8 cellular contexts compared by ENCODE assay signal in the genomic region with DNA sequence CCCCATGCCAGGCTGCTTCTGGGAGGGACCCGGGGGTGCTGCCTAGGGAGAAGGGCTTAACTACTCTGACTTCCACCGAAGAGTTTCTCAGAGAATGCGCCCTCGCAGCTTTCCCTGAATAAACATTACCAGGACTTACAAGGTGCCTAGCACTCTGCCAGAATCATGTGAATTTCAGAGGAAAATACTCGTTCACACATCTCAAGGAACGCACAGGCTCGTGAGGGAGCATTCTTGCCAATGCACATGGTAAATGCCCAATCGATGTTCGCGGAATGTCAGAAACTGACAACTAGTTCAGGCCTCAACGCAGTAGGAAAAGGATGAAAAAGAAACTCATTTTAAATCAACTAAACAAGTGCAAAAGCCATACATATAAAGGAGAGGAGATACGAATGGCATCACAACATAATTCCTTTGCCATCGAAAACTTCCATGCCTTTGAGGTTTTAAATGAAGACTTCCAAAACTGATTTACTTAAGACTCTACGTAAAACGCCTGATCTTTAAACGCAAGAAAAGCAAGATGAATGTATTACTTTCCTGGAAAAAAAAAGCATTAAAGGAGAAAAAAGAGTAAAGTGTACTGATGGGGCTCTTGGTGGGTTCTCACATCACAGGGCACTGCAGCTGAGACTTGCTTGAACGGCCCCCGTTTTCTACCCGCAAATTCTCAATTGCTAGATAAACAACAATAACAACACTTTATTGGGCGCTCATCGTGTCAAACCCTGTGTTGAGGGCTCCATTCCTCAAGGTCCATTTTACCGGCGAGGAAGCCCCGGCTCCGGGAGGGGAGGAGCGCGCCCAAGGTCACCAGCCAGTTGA. TPM values are rescaled to one million over a fixed set of nuclear protein-coding genes. Genes with fewer than 3 reads are reported as not detected.
DNase-seq lines count a peak whose midpoint lies in the region; ATAC-seq, FAIRE-seq and TF ChIP-seq lines count a peak whose summit lies in the region.

No MANE protein-coding gene starts in this region.

- H3K4me3 ChIP-seq in AG04449 (ENCODE audit: low read depth, low read length) = peak overlapping the region; percentile 98
- H3K4me3 ChIP-seq in hepatocyte = peak overlapping the region; percentile 61
- peak overlapping the region; percentile 93 for H3K4me3 ChIP-seq in skeletal muscle cell (ENCODE audit: low read depth, low read length)

- no peaks in the 10 kb centered on the region for H3K23me2 ChIP-seq in H9 (ENCODE audit: insufficient read length, low read depth, low read length, poor library complexity, severe bottlenecking)

- H3K9me3 Mint-ChIP-seq in H9 = no peaks in the 10 kb centered on the region; a peak in 1 of 5 replicates
- no peaks in the 10 kb centered on the region for H3K9me3 Mint-ChIP-seq in activated T-cell treated with anti-CD3 and anti-CD28 coated beads, Interleukin-2, amount 50 U/mL, for 4 hours

- TF ChIP-seq CTCF in AG04449 (IDR thresholded peaks at IDR 0.05; ENCODE audit: insufficient read depth, low read length, missing control alignments) (no peak), H9 (conservative IDR thresholded peaks at IDR 0.05) (no peak), hepatocyte (IDR thresholded peaks at IDR 0.05; ENCODE audit: poor library complexity) (no peak)

- FAIRE-seq in HTR-8/SVneo (lab: Jason Lieb, UNC) = no peak

- H3K4me2 ChIP-seq in H9 (ENCODE audit: insufficient read depth, insufficient read length, low read length) = peak overlapping the region; percentile 76
- H3K4me2 ChIP-seq in hepatocyte = peak overlapping the region; percentile 85

- H3K18ac ChIP-seq in H9 (ENCODE audit: insufficient read length, low read depth, low read length) = no peak overlapping the region

- POLR2A ChIA-PET in AG04449 (lab: Yijun Ruan, JAX) = interaction anchor here (0.7 to 1.4 kb wide), 2 partner anchors 12 kb away, joined by 3 to 10 read pairs; no protein-coding TSS in a partner anchor

- H4K20me1 ChIP-seq in H9 (ENCODE audit: control insufficient read depth, insufficient read depth, insufficient read length) (no peaks in the 10 kb centered on the region), hepatocyte (ENCODE audit: insufficient read depth, poor library complexity, severe bottlenecking) (peaks cover 3% of the 10 kb centered on the region)

- CTCF ChIA-PET in AG04449 (lab: Yijun Ruan, JAX) = interaction anchor here (1.0 to 7.0 kb wide), 12 partner anchors 9 to 81 kb away, joined by 3 to 125 read pairs (median 13); no protein-coding TSS in a partner anchor

- no peak overlapping the region for H4K8ac ChIP-seq in H9 (replicated peaks; ENCODE audit: insufficient read length, low read depth, low read length)

- H2BK20ac ChIP-seq in H9 (ENCODE audit: low read depth, low read length, poor library complexity, severe bottlenecking) = no peak overlapping the region

- H3K4me1 ChIP-seq in H9 (ENCODE audit: insufficient read depth, low read length) = no peaks in the 10 kb centered on the region
- peaks cover 3% of the 10 kb centered on the region for H3K4me1 ChIP-seq in hepatocyte (ENCODE audit: insufficient read depth)

- peaks cover 18 to 25% of the 10 kb centered on the region in 2 experiments for H3K4me1 Mint-ChIP-seq in H9
- H3K4me1 Mint-ChIP-seq in activated T-cell treated with anti-CD3 and anti-CD28 coated beads, Interleukin-2, amount 50 U/mL, for 4 hours (ENCODE audit: low read depth) = peaks cover 51% of the 10 kb centered on the region

- H3K36me3 Mint-ChIP-seq in H9 (ENCODE audit: insufficient read depth in 1 of 3, low read depth in 3 of 3) = peaks cover under 1 to 13% (median 10%) of the 10 kb centered on the region in 3 experiments; a peak in 6 of 7 replicates
- peaks cover 8% of the 10 kb centered on the region for H3K36me3 Mint-ChIP-seq in activated T-cell treated with anti-CD3 and anti-CD28 coated beads, Interleukin-2, amount 50 U/mL, for 4 hours (ENCODE audit: insufficient read depth)

- no peaks in the 10 kb centered on the region; the same call in 1 of the 2 replicates for H3K27me3 Mint-ChIP-seq in H9 (ENCODE audit: low read depth)
- H3K27me3 Mint-ChIP-seq in activated T-cell treated with anti-CD3 and anti-CD28 coated beads, Interleukin-2, amount 50 U/mL, for 4 hours (ENCODE audit: low read depth) = no peaks in the 10 kb centered on the region

- H2AFZ ChIP-seq in H9 (ENCODE audit: low read length) = no peak overlapping the region
- H2AFZ ChIP-seq in hepatocyte = peak overlapping the region; percentile 73

- peak overlapping the region; percentile 75; the same call in 1 of the 2 replicates for H3K14ac ChIP-seq in H9 (ENCODE audit: insufficient read depth, low read length)

- peak overlapping the region; percentile 62 to 90 (median 85); a peak in 4 of 7 replicates for H3K27ac Mint-ChIP-seq in H9

- H3K27me3 ChIP-seq in H9 (ENCODE audit: insufficient read depth, low read length) = no peaks in the 10 kb centered on the region
- no peaks in the 10 kb centered on the region for H3K27me3 ChIP-seq in hepatocyte

- no peak for ATAC-seq in activated T-cell treated with anti-CD3 and anti-CD28 coated beads, Interleukin-2, amount 50 U/mL, for 4 hours

- H3K4ac ChIP-seq in H9 (ENCODE audit: low read depth, low read length) = no peak overlapping the region

- no peak overlapping the region for H2BK5ac ChIP-seq in H9 (ENCODE audit: insufficient read length, low read length)

- peaks cover 20% of the 10 kb centered on the region for H3K79me1 ChIP-seq in H9 (ENCODE audit: insufficient read depth, low read depth, low read length, poor library complexity, severe bottlenecking)

- no peak overlapping the region for H3K56ac ChIP-seq in H9 (ENCODE audit: insufficient read length, low read depth, low read length)

- H3K79me2 ChIP-seq in H9 (ENCODE audit: insufficient read depth, low read length) (peaks cover 36% of the 10 kb centered on the region; the same call in 1 of the 2 replicates), hepatocyte (peaks cover 69% of the 10 kb centered on the region)

- no peak overlapping the region for H2BK15ac ChIP-seq in H9 (ENCODE audit: low read depth, low read length)

- H3K27ac ChIP-seq in H9 (ENCODE audit: insufficient read length, low read depth, low read length) (no peak overlapping the region), hepatocyte (peak overlapping the region; percentile 99)

- H3K9me3 ChIP-seq in H9 (ENCODE audit: control insufficient read depth, low read depth, low read length) (no peaks in the 10 kb centered on the region), hepatocyte (ENCODE audit: low read depth) (no peaks in the 10 kb centered on the region)

- no peaks in the 10 kb centered on the region for H3K9me2 ChIP-seq in hepatocyte (replicated peaks; ENCODE audit: insufficient read depth)

- no peak overlapping the region for H2AK5ac ChIP-seq in H9 (ENCODE audit: insufficient read length, low read length)

- no peak overlapping the region for H2BK12ac ChIP-seq in H9 (ENCODE audit: insufficient read length, low read depth, low read length)

- WGBS in H9 (ENCODE audit: extremely low coverage, insufficient read length, low lambda C conversion rate) = no CpG with 5 or more reads among the region's 27 CpGs
- 10% methylated on average over 27 of the region's 27 CpGs for WGBS in hepatocyte (ENCODE audit: low lambda C conversion rate, missing lambda C conversion rate)

- no peak overlapping the region for H2BK120ac ChIP-seq in H9 (ENCODE audit: low read depth, low read length, poor library complexity, severe bottlenecking)

- DNase-seq in AG04449 (ENCODE audit: low read depth, low spot score) = no peak
- DNase-seq in H9 = no peak
- no peak for DNase-seq in activated T-cell treated with anti-CD3 and anti-CD28 coated beads, Interleukin-2, amount 50 U/mL, for 4 hours
- DNase-seq in hepatocyte (ENCODE audit: low spot score) = peak; percentile 10
- DNase-seq in skeletal muscle cell (ENCODE audit: low read depth) = no peak
- no peak for DNase-seq in NCI-H128 (lab: John Stamatoyannopoulos, UW; ENCODE audit: unreplicated experiment)
- no peak for DNase-seq in stimulated activated CD4-positive, alpha-beta T cell treated with anti-CD3 and anti-CD28 coated beads, Interleukin-15, amount 100 ng/mL, for 24 hours
- DNase-seq in HTR-8/SVneo (ENCODE audit: insufficient read length, low spot score) = no peak

- H4K91ac ChIP-seq in H9 (ENCODE audit: insufficient read length, low read depth, low read length) = no peak overlapping the region

- H3K36me3 ChIP-seq in hepatocyte (replicated peaks; ENCODE audit: insufficient read depth, low read depth) = no peaks in the 10 kb centered on the region

- no peak overlapping the region for H4K5ac ChIP-seq in H9 (ENCODE audit: insufficient read length, low read depth, low read length)

- peak overlapping the region; percentile 93 to 99 for H3K4me3 Mint-ChIP-seq in H9
- peak overlapping the region; percentile 94 for H3K4me3 Mint-ChIP-seq in activated T-cell treated with anti-CD3 and anti-CD28 coated beads, Interleukin-2, amount 50 U/mL, for 4 hours

- no peak overlapping the region for H3T11ph ChIP-seq in H9 (ENCODE audit: low read length)

- H3K9ac ChIP-seq in H9 (ENCODE audit: extremely low read depth, insufficient read length, low read length) = peak overlapping the region; percentile 98

- no peak overlapping the region for H3K23ac ChIP-seq in H9 (ENCODE audit: insufficient read length, low read depth, low read length)

RNA-seq across cellular contexts. Expression of gene CMC2, which starts 0.8 kb away (rescaled TPM):
- total RNA-seq in H9 (2021) (64.2 and 65.7 TPM in 2 replicates), hepatocyte (47.4 and 77.6 TPM in 2 replicates)
- 100 to 1,000 TPM; 106 to 112 (median 109) TPM for total RNA-seq in activated T-cell treated with anti-CD3 and anti-CD28 coated beads, Interleukin-2, amount 50 U/mL, for 4 hours
- 132 and 133 TPM in 2 replicates for polyA plus RNA-seq in hepatocyte

RNA-seq across cellular contexts. Expression of gene CENPN, which starts 1.2 kb away (rescaled TPM):
- 78.6 and 83.2 TPM in 2 replicates for total RNA-seq in H9 (2021)
- total RNA-seq in activated T-cell treated with anti-CD3 and anti-CD28 coated beads, Interleukin-2, amount 50 U/mL, for 4 hours = 10 to 100 TPM; 36.0 to 43.4 (median 42.4) TPM
- total RNA-seq in hepatocyte = 13.6 and 14.2 TPM in 2 replicates
- polyA plus RNA-seq in hepatocyte = 16.4 and 16.8 TPM in 2 replicates

RNA-seq across cellular contexts. Expression of gene ATMIN, which starts 29.8 kb away (rescaled TPM):
- total RNA-seq in H9 (2021) (56.5 and 66.6 TPM in 2 replicates), hepatocyte (50.8 and 58.4 TPM in 2 replicates)
- total RNA-seq in activated T-cell treated with anti-CD3 and anti-CD28 coated beads, Interleukin-2, amount 50 U/mL, for 4 hours = 10 to 100 TPM; 27.2 to 30.2 (median 29.3) TPM
- polyA plus RNA-seq in hepatocyte = 30.7 and 35.6 TPM in 2 replicates
